15 cellular contexts compared by ENCODE assay signal in genomic region chr2:138615257-138615656, GRCh38.
DNase-seq lines count a peak whose midpoint lies in the region; ATAC-seq lines count a peak whose summit lies in the region.
"Had no signal": no experiment of that assay in that cellular context is flagged by ENCODE, and none has a peak within 500 bp of the region (broad histone marks: within the 10 kb centered on the region; RNA-seq: fewer than 3 reads in every experiment).

No MANE protein-coding gene starts in this region.

- no peak overlapping the region for H3K9ac ChIP-seq in adipocyte (ENCODE audit: low read length)

- peaks cover 0 to 21% (median 16%) of the 10 kb centered on the region in 5 donors for H3K27me3 Mint-ChIP-seq in naive thymus-derived CD4-positive, alpha-beta T cell
- H3K27me3 Mint-ChIP-seq in activated CD4-positive, alpha-beta memory T cell treated with anti-CD3 and anti-CD28 coated beads for 36 hours, result peaks cover 12% of the 10 kb centered on the region

- no peaks in the 10 kb centered on the region for H3K9me3 ChIP-seq in adipocyte (ENCODE audit: control insufficient read depth, low read length)
- no peaks in the 10 kb centered on the region for H3K9me3 ChIP-seq in naive thymus-derived CD4-positive, alpha-beta T cell (ENCODE audit: control insufficient read depth in 2 of 3, low read length in 3 of 3)
- H3K9me3 ChIP-seq: body of pancreas, psoas muscle, SJSA1 had no signal

- H3K27me3 ChIP-seq in adipocyte (replicated peaks; ENCODE audit: control insufficient read depth, insufficient read depth, low read length), result no peaks in the 10 kb centered on the region
- no peaks in the 10 kb centered on the region for H3K27me3 ChIP-seq in naive thymus-derived CD4-positive, alpha-beta T cell (ENCODE audit: control insufficient read depth in 2 of 2, insufficient read depth in 2 of 2, low read length in 2 of 2)
- H3K27me3 ChIP-seq: body of pancreas, SJSA1 had no signal

- DNase-seq in Daoy (ENCODE audit: low read depth), result peak; percentile 79
- DNase-seq in HK-2 (ENCODE audit: unreplicated experiment), result peak; percentile 69
- DNase-seq in adipocyte (ENCODE audit: low read depth), result peak; percentile 20
- peak; percentile 53 for DNase-seq in left kidney (ENCODE audit: low read depth, low spot score)
- DNase-seq in naive thymus-derived CD4-positive, alpha-beta T cell, result no peak
- no peak for DNase-seq in activated CD4-positive, alpha-beta memory T cell treated with anti-CD3 and anti-CD28 coated beads for 36 hours
- DNase-seq in Kasumi-1 (lab: John Stamatoyannopoulos, UW), result no peak
- DNase-seq: activated B cell treated with CpG ODN at 0.5 μM for 24 hours; activated T-cell treated with anti-CD3 and anti-CD28 coated beads, Interleukin-2, amount 50 U/mL, for 1 hour; body of pancreas; NCI-H526; psoas muscle had no signal

- H3K4me3 ChIP-seq in adipocyte (ENCODE audit: low read length), result no peak overlapping the region
- H3K4me3 ChIP-seq in naive thymus-derived CD4-positive, alpha-beta T cell (ENCODE audit: low read length), result no peak overlapping the region
- H3K4me3 ChIP-seq: body of pancreas, psoas muscle, SJSA1 had no signal

- CTCF ChIA-PET in naive thymus-derived CD4-positive, alpha-beta T cell (lab: Charles Lee), result no interaction called here
- CTCF ChIA-PET in activated CD4-positive, alpha-beta memory T cell treated with anti-CD3 and anti-CD28 coated beads for 36 hours (lab: Charles Lee), result no interaction called here

- POLR2A ChIA-PET in naive thymus-derived CD4-positive, alpha-beta T cell (lab: Charles Lee), result no interaction called here
- POLR2A ChIA-PET in activated CD4-positive, alpha-beta memory T cell treated with anti-CD3 and anti-CD28 coated beads for 36 hours (lab: Charles Lee), result no interaction called here

- H3K4me3 Mint-ChIP-seq in naive thymus-derived CD4-positive, alpha-beta T cell, result no peak overlapping the region
- no peak overlapping the region for H3K4me3 Mint-ChIP-seq in activated CD4-positive, alpha-beta memory T cell treated with anti-CD3 and anti-CD28 coated beads for 36 hours
- H3K4me3 Mint-ChIP-seq: activated B cell treated with CpG ODN at 0.5 μM for 24 hours, CD14-positive monocyte had no signal

- peaks cover 0 to 5% (median 0%) of the 10 kb centered on the region in 11 donors for H3K9me3 Mint-ChIP-seq in naive thymus-derived CD4-positive, alpha-beta T cell
- H3K9me3 Mint-ChIP-seq in activated CD4-positive, alpha-beta memory T cell treated with anti-CD3 and anti-CD28 coated beads for 36 hours, result no peaks in the 10 kb centered on the region
- H3K9me3 Mint-ChIP-seq: activated B cell treated with CpG ODN at 0.5 μM for 24 hours, CD14-positive monocyte had no signal

- no peak overlapping the region for H3K27ac ChIP-seq in naive thymus-derived CD4-positive, alpha-beta T cell (ENCODE audit: low read depth, low read length)
- H3K27ac ChIP-seq: body of pancreas, psoas muscle, SJSA1 had no signal

- H3K4me1 ChIP-seq in adipocyte (ENCODE audit: control insufficient read depth, insufficient read depth, low read length), result peaks cover 3% of the 10 kb centered on the region
- H3K4me1 ChIP-seq in naive thymus-derived CD4-positive, alpha-beta T cell (ENCODE audit: control insufficient read depth in 2 of 2, insufficient read depth in 2 of 2, low read length in 2 of 2), result no peaks in the 10 kb centered on the region
- H3K4me1 ChIP-seq: body of pancreas, psoas muscle, SJSA1 had no signal

- no peaks in the 10 kb centered on the region for H3K36me3 Mint-ChIP-seq in naive thymus-derived CD4-positive, alpha-beta T cell
- no peaks in the 10 kb centered on the region for H3K36me3 Mint-ChIP-seq in activated CD4-positive, alpha-beta memory T cell treated with anti-CD3 and anti-CD28 coated beads for 36 hours
- H3K36me3 Mint-ChIP-seq: CD14-positive monocyte had no signal

- H3K27ac Mint-ChIP-seq in naive thymus-derived CD4-positive, alpha-beta T cell, result no peak overlapping the region
- H3K27ac Mint-ChIP-seq in activated CD4-positive, alpha-beta memory T cell treated with anti-CD3 and anti-CD28 coated beads for 36 hours, result no peak overlapping the region
- H3K27ac Mint-ChIP-seq: activated B cell treated with CpG ODN at 0.5 μM for 24 hours, CD14-positive monocyte had no signal

- ATAC-seq in GM21390 (IDR thresholded peaks at IDR 0.05; ENCODE audit: unreplicated experiment), result no peak
- no peak for ATAC-seq in naive thymus-derived CD4-positive, alpha-beta T cell
- ATAC-seq: body of pancreas, psoas muscle had no signal

- no peaks in the 10 kb centered on the region for H3K36me3 ChIP-seq in adipocyte (ENCODE audit: control insufficient read depth, insufficient read depth, low read length, severe bottlenecking)
- H3K36me3 ChIP-seq in naive thymus-derived CD4-positive, alpha-beta T cell (ENCODE audit: control insufficient read depth in 2 of 3, insufficient read depth in 3 of 3, low read length in 3 of 3), result no peaks in the 10 kb centered on the region
- H3K36me3 ChIP-seq: SJSA1 had no signal

- intact Hi-C loops in naive thymus-derived CD4-positive, alpha-beta T cell (cut with micrococcal nuclease), result no loop called here
- intact Hi-C loops in activated CD4-positive, alpha-beta memory T cell treated with anti-CD3 and anti-CD28 coated beads for 36 hours (cut with micrococcal nuclease), result no loop called here

- H3K4me1 Mint-ChIP-seq in naive thymus-derived CD4-positive, alpha-beta T cell, result no peaks in the 10 kb centered on the region
- no peaks in the 10 kb centered on the region for H3K4me1 Mint-ChIP-seq in activated CD4-positive, alpha-beta memory T cell treated with anti-CD3 and anti-CD28 coated beads for 36 hours (ENCODE audit: low read depth)
- H3K4me1 Mint-ChIP-seq: activated B cell treated with CpG ODN at 0.5 μM for 24 hours, CD14-positive monocyte had no signal

Comparison
In these comparisons a context has a peak if more than half of its experiments do, and no peak if none do; other contexts are left out.
1. DNase-seq: peak in Daoy (single experiment), HK-2 (single experiment), adipocyte (single experiment) and left kidney (single experiment); none in naive thymus-derived CD4-positive, alpha-beta T cell (0 of 9), activated CD4-positive, alpha-beta memory T cell treated with anti-CD3 and anti-CD28 coated beads for 36 hours (single experiment) and Kasumi-1 (0 of 2).